8 cellular contexts compared by ENCODE assay signal in genomic region chr15:41695750-41696436, GRCh38. TPM values are rescaled to one million over a fixed set of nuclear protein-coding genes. Genes with fewer than 3 reads are reported as not detected.
DNase-seq lines count a peak whose midpoint lies in the region; ATAC-seq and TF ChIP-seq lines count a peak whose summit lies in the region.

No MANE protein-coding gene starts in this region.

- H3K18ac ChIP-seq in mesenchymal stem cell (ENCODE audit: low read depth in 1 of 2, low read length in 2 of 2): no peak overlapping the region

- no peak overlapping the region for H3K23ac ChIP-seq in mesenchymal stem cell (ENCODE audit: low read length in 2 of 2)

- peak overlapping the region in 5 of 7 donors; percentile 7 to 47 (median 42) for H3K4me3 Mint-ChIP-seq in CD8-positive, alpha-beta memory T cell

- H3K4me1 ChIP-seq in CD8-positive, alpha-beta memory T cell (ENCODE audit: insufficient read depth, low read length): peaks cover 17% of the 10 kb centered on the region
- H3K4me1 ChIP-seq in mesenchymal stem cell (ENCODE audit: control insufficient read depth, insufficient read depth, low read depth, low read length): no peaks in the 10 kb centered on the region

- H2AFZ ChIP-seq in SU-DHL-6 (ENCODE audit: low read depth, low read length, severe bottlenecking) (peak overlapping the region; percentile 43), mesenchymal stem cell (ENCODE audit: low read depth, low read length) (no peak overlapping the region)

- POLR2A ChIA-PET in CD8-positive, alpha-beta memory T cell (lab: Charles Lee): interaction anchor here (0.5 to 1.5 kb wide), 3 partner anchors 34 to 127 kb away, joined by 3 to 5 read pairs (median 4); no protein-coding TSS in a partner anchor

- H3K27ac Mint-ChIP-seq in CD8-positive, alpha-beta memory T cell: peak overlapping the region; percentile 5 to 84 (median 69)

- H4K8ac ChIP-seq in mesenchymal stem cell (ENCODE audit: low read length): no peak overlapping the region

- H2BK120ac ChIP-seq in mesenchymal stem cell (ENCODE audit: low read depth, low read length): no peak overlapping the region

- H3K4ac ChIP-seq in mesenchymal stem cell (ENCODE audit: low read depth in 1 of 2, low read length in 2 of 2): no peak overlapping the region

- H3K27me3 Mint-ChIP-seq in CD8-positive, alpha-beta memory T cell: peaks cover 0 to 1% of the 10 kb centered on the region in 2 donors

- ATAC-seq in GM19043 (IDR thresholded peaks at IDR 0.05; ENCODE audit: low read depth, unreplicated experiment) (peak; percentile 82), HG03280 (IDR thresholded peaks at IDR 0.05; ENCODE audit: unreplicated experiment) (peak; percentile 79)

- H3F3A ChIP-seq in SU-DHL-6 (ENCODE audit: insufficient read depth): peaks cover 8% of the 10 kb centered on the region; the same call in 1 of the 2 replicates

- no peak overlapping the region for H2BK5ac ChIP-seq in mesenchymal stem cell (ENCODE audit: low read depth, low read length, poor library complexity, severe bottlenecking)

- H2AK5ac ChIP-seq in mesenchymal stem cell (ENCODE audit: low read length, severe bottlenecking): no peak overlapping the region

- H2BK12ac ChIP-seq in mesenchymal stem cell (ENCODE audit: low read length in 2 of 2): no peak overlapping the region

- H3K9me3 Mint-ChIP-seq in CD8-positive, alpha-beta memory T cell: no peaks in the 10 kb centered on the region

- H4K20me1 ChIP-seq in SU-DHL-6 (ENCODE audit: low read depth, low read length): 0 out of 2 replicates have a peak, but pooled peaks cover 4% of the 10 kb centered on the region

- CTCF ChIA-PET in CD8-positive, alpha-beta memory T cell (lab: Charles Lee): interaction anchor here (0.6 to 2.2 kb wide), 13 partner anchors 11 to 241 kb away, joined by 3 to 6 read pairs (median 3); partner anchors contain the start of gene MGA

- H3K36me3 Mint-ChIP-seq in CD8-positive, alpha-beta memory T cell: peaks cover 10 to 40% (median 12%) of the 10 kb centered on the region in 3 donors

- no peaks in the 10 kb centered on the region for H3K9me3 ChIP-seq in CD8-positive, alpha-beta memory T cell (ENCODE audit: low read length)
- H3K9me3 ChIP-seq in SU-DHL-6 (ENCODE audit: insufficient read depth, low read length): no peaks in the 10 kb centered on the region
- H3K9me3 ChIP-seq in mesenchymal stem cell (ENCODE audit: control insufficient read depth, low read length): no peaks in the 10 kb centered on the region
- H3K9me3 ChIP-seq in MG63: no peaks in the 10 kb centered on the region

- no peaks in the 10 kb centered on the region for H3K9me2 ChIP-seq in SU-DHL-6 (replicated peaks; ENCODE audit: insufficient read depth, low read length)

- peak; percentile 67 for TF ChIP-seq CTCF in SU-DHL-6 (IDR thresholded peaks at IDR 0.05; ENCODE audit: insufficient read depth, low read length, poor library complexity, severe bottlenecking)
- peak; percentile 31 for TF ChIP-seq CTCF in cardiac fibroblast (IDR thresholded peaks at IDR 0.05; ENCODE audit: low read depth, low read length)

- peak in 4 of 5 donors; percentile 14 to 57 (median 35) for DNase-seq in CD8-positive, alpha-beta memory T cell
- DNase-seq in cardiac fibroblast (ENCODE audit: low read depth in 2 of 2) (peak; percentile 60 to 79), mesenchymal stem cell (peak; percentile 64), DMS153 (lab: John Stamatoyannopoulos, UW) (no peak), MG63 (no peak)

- H3K14ac ChIP-seq in mesenchymal stem cell (ENCODE audit: low read length in 2 of 2): no peak overlapping the region

- peaks cover 21% of the 10 kb centered on the region for H3K36me3 ChIP-seq in CD8-positive, alpha-beta memory T cell (ENCODE audit: insufficient read depth, low read length)
- no peaks in the 10 kb centered on the region for H3K36me3 ChIP-seq in SU-DHL-6 (ENCODE audit: low read length)
- H3K36me3 ChIP-seq in mesenchymal stem cell (ENCODE audit: control insufficient read depth in 1 of 2, insufficient read depth in 2 of 2, low read depth in 1 of 2, low read length in 2 of 2): peaks cover 3 to 22% of the 10 kb centered on the region in 2 experiments
- no peaks in the 10 kb centered on the region for H3K36me3 ChIP-seq in MG63

- no peak overlapping the region for H3K4me3 ChIP-seq in CD8-positive, alpha-beta memory T cell (ENCODE audit: low read length)
- H3K4me3 ChIP-seq in SU-DHL-6 (ENCODE audit: insufficient read depth, low read length, poor library complexity, severe bottlenecking) (no peak overlapping the region), cardiac fibroblast (replicated peaks in 1 of 2; ENCODE audit: low read depth in 2 of 2, low read length in 2 of 2) (no peak overlapping the region), mesenchymal stem cell (ENCODE audit: insufficient read depth in 1 of 2, low read depth in 1 of 2, low read length in 2 of 2) (no peak overlapping the region), MG63 (no peak overlapping the region)

- H3K27me3 ChIP-seq in CD8-positive, alpha-beta memory T cell (ENCODE audit: insufficient read depth, low read length, poor library complexity, severe bottlenecking): no peaks in the 10 kb centered on the region
- H3K27me3 ChIP-seq in SU-DHL-6 (ENCODE audit: low read length): no peaks in the 10 kb centered on the region
- H3K27me3 ChIP-seq in mesenchymal stem cell (ENCODE audit: control insufficient read depth in 1 of 2, insufficient read depth in 1 of 2, low read length in 2 of 2): no peaks in the 10 kb centered on the region
- H3K27me3 ChIP-seq in MG63: no peaks in the 10 kb centered on the region

- H3K9ac ChIP-seq in SU-DHL-6 (ENCODE audit: low read length): peak overlapping the region; percentile 35
- no peak overlapping the region for H3K9ac ChIP-seq in mesenchymal stem cell (ENCODE audit: low read length)

- H2BK15ac ChIP-seq in mesenchymal stem cell (ENCODE audit: low read depth, poor library complexity, severe bottlenecking): no peak overlapping the region

- H3K4me1 Mint-ChIP-seq in CD8-positive, alpha-beta memory T cell: peaks cover 40 to 66% (median 57%) of the 10 kb centered on the region in 3 donors

- peak overlapping the region; percentile 60 for H3K4me2 ChIP-seq in SU-DHL-6 (ENCODE audit: low read depth, low read length, poor library complexity, severe bottlenecking)
- no peak overlapping the region for H3K4me2 ChIP-seq in mesenchymal stem cell (ENCODE audit: low read length, poor library complexity, severe bottlenecking)

- peaks cover 64% of the 10 kb centered on the region for H3K79me2 ChIP-seq in SU-DHL-6 (ENCODE audit: insufficient read depth, low read length)

- peaks cover 12% of the 10 kb centered on the region for H3K79me1 ChIP-seq in mesenchymal stem cell (replicated peaks; ENCODE audit: low read length, poor library complexity, severe bottlenecking)

- H3K27ac ChIP-seq in CD8-positive, alpha-beta memory T cell (ENCODE audit: low read depth, low read length): no peak overlapping the region
- H3K27ac ChIP-seq in SU-DHL-6 (ENCODE audit: low read depth, low read length): peak overlapping the region; percentile 16; the same call in 1 of the 2 replicates
- no peak overlapping the region for H3K27ac ChIP-seq in mesenchymal stem cell (ENCODE audit: low read length, poor library complexity, severe bottlenecking)

- WGBS in mesenchymal stem cell: 68% methylated on average over 7 of the region's 8 CpGs

- no peak overlapping the region for H4K91ac ChIP-seq in mesenchymal stem cell (ENCODE audit: low read length)

RNA-seq across cellular contexts. Expression of gene MGA, which starts 35.7 kb away (rescaled TPM):
- total RNA-seq in CD8-positive, alpha-beta memory T cell: 10 to 100 TPM; 40.1 to 41.5 TPM
- 22.5 TPM for polyA plus RNA-seq in CD8-positive, alpha-beta memory T cell
- 4.9 TPM for polyA plus RNA-seq in mesenchymal stem cell (2013, experiment 1 of 2)
- polyA plus RNA-seq in mesenchymal stem cell (2013, experiment 2 of 2): 4.9 TPM
- 10.4 and 12.8 TPM in 2 replicates for total RNA-seq in MG63 (2014; rRNA removed; shearing (Covaris generic); ENCODE audit: low replicate concordance)

Comparison
In these comparisons a context has a peak if more than half of its experiments do, and no peak if none do; other contexts are left out.
1. DNase-seq: peak in CD8-positive, alpha-beta memory T cell (4 of 5), cardiac fibroblast (2 of 2) and mesenchymal stem cell (single experiment); none in DMS153 (single experiment) and MG63 (single experiment).